10 cellular contexts compared by ENCODE assay signal in genomic region chr9:128628471-128629048, GRCh38. TPM values are rescaled to one million over a fixed set of nuclear protein-coding genes. Genes with fewer than 3 reads are reported as not detected.
DNase-seq lines count a peak whose midpoint lies in the region; ATAC-seq and TF ChIP-seq lines count a peak whose summit lies in the region.
"Had no signal": no experiment of that assay in that cellular context is flagged by ENCODE, and none has a peak within 500 bp of the region (broad histone marks: within the 10 kb centered on the region; RNA-seq: fewer than 3 reads in every experiment).

No MANE protein-coding gene starts in this region.

- H3K9ac ChIP-seq in Karpas-422 (ENCODE audit: low read length), result no peak overlapping the region

- TF ChIP-seq POLR2A in breast epithelium (IDR thresholded peaks at IDR 0.05), result no peak

- no peaks in the 10 kb centered on the region for H3K27me3 Mint-ChIP-seq in stimulated activated naive B cell treated with anti-CD40 and anti-IgM and Interleukin-4, amounts not matched to agents 10 μg/mL and 1 μg/mL and 100 μg/mL, for 72 hours

- H3K4me2 ChIP-seq in Karpas-422 (ENCODE audit: low read depth, low read length, poor library complexity, severe bottlenecking), result no peak overlapping the region

- H4K20me1 ChIP-seq in Karpas-422 (ENCODE audit: insufficient read depth, low read depth, low read length), result no peaks in the 10 kb centered on the region

- H3K27ac Mint-ChIP-seq in stimulated activated naive B cell treated with anti-CD40 and anti-IgM and Interleukin-4, amounts not matched to agents 10 μg/mL and 1 μg/mL and 100 μg/mL, for 72 hours, result peak overlapping the region; percentile 16

- no peaks in the 10 kb centered on the region for H3K9me2 ChIP-seq in Karpas-422 (replicated peaks; ENCODE audit: insufficient read depth, low read length)

- H3K4me3 Mint-ChIP-seq in stimulated activated naive B cell treated with anti-CD40 and anti-IgM and Interleukin-4, amounts not matched to agents 10 μg/mL and 1 μg/mL and 100 μg/mL, for 72 hours, result no peak overlapping the region
- H3K4me3 Mint-ChIP-seq: activated T-cell treated with anti-CD3 and anti-CD28 coated beads, Interleukin-2, amount 50 U/mL, for 4 hours had no signal

- peak overlapping the region; percentile 37 to 61 for H3K27ac ChIP-seq in breast epithelium
- no peak overlapping the region for H3K27ac ChIP-seq in Karpas-422 (ENCODE audit: low read length)

- peak; percentile 67 for DNase-seq in H7
- peak in 1 of 2 donors; percentile 33 for DNase-seq in breast epithelium (ENCODE audit: low spot score in 2 of 2)
- peak; percentile 70 for DNase-seq in islet precursor cell
- DNase-seq in stimulated activated naive B cell treated with anti-CD40 and anti-IgM and Interleukin-4, amounts not matched to agents 10 μg/mL and 1 μg/mL and 100 μg/mL, for 72 hours, result no peak
- DNase-seq in Karpas-422, result no peak
- no peak for DNase-seq in retina
- DNase-seq: activated T-cell treated with anti-CD3 and anti-CD28 coated beads, Interleukin-2, amount 50 U/mL, for 4 hours; NCI-H146 had no signal

- H3K4me3 ChIP-seq in H7 (ENCODE audit: insufficient read depth, low read depth, low read length) (no peak overlapping the region), breast epithelium (no peak overlapping the region), Karpas-422 (ENCODE audit: low read length) (no peak overlapping the region)

- H3K4me1 ChIP-seq in breast epithelium (no peaks in the 10 kb centered on the region), Karpas-422 (ENCODE audit: low read length) (no peaks in the 10 kb centered on the region)

- H2AFZ ChIP-seq in Karpas-422 (ENCODE audit: low read length), result no peak overlapping the region

- no peaks in the 10 kb centered on the region for H3K79me2 ChIP-seq in Karpas-422 (ENCODE audit: low read length)

- H3K4me1 Mint-ChIP-seq in stimulated activated naive B cell treated with anti-CD40 and anti-IgM and Interleukin-4, amounts not matched to agents 10 μg/mL and 1 μg/mL and 100 μg/mL, for 72 hours, result no peaks in the 10 kb centered on the region

- no peaks in the 10 kb centered on the region for H3K9me3 Mint-ChIP-seq in stimulated activated naive B cell treated with anti-CD40 and anti-IgM and Interleukin-4, amounts not matched to agents 10 μg/mL and 1 μg/mL and 100 μg/mL, for 72 hours
- H3K9me3 Mint-ChIP-seq: activated T-cell treated with anti-CD3 and anti-CD28 coated beads, Interleukin-2, amount 50 U/mL, for 4 hours had no signal

- intact Hi-C loops in breast epithelium (cut with DNase I; ENCODE audit: low total_unique reads), result no loop called here

- no peaks in the 10 kb centered on the region for H3K9me3 ChIP-seq in breast epithelium
- no peaks in the 10 kb centered on the region for H3K9me3 ChIP-seq in Karpas-422 (ENCODE audit: low read length)

- peaks cover 52% of the 10 kb centered on the region for H3K36me3 ChIP-seq in H7 (replicated peaks; ENCODE audit: control insufficient read depth, insufficient read depth, low read length)
- no peaks in the 10 kb centered on the region for H3K36me3 ChIP-seq in breast epithelium
- H3K36me3 ChIP-seq in Karpas-422 (ENCODE audit: insufficient read depth, low read length), result 0 out of 2 replicates have a peak, but pooled peaks cover 6% of the 10 kb centered on the region

- H3K36me3 Mint-ChIP-seq in stimulated activated naive B cell treated with anti-CD40 and anti-IgM and Interleukin-4, amounts not matched to agents 10 μg/mL and 1 μg/mL and 100 μg/mL, for 72 hours, result peaks cover 48 to 68% of the 10 kb centered on the region in 2 donors

- H3K27me3 ChIP-seq in H7 (ENCODE audit: control insufficient read depth, insufficient read depth, low read length) (no peaks in the 10 kb centered on the region), breast epithelium (no peaks in the 10 kb centered on the region), Karpas-422 (ENCODE audit: low read length) (no peaks in the 10 kb centered on the region)

- peak in 1 of 2 donors; percentile 36 for ATAC-seq in stimulated activated naive B cell treated with anti-CD40 and anti-IgM and Interleukin-4, amounts not matched to agents 10 μg/mL and 1 μg/mL and 100 μg/mL, for 72 hours (replicated peaks)
- ATAC-seq in GM18517 (IDR thresholded peaks at IDR 0.05; ENCODE audit: unreplicated experiment) (no peak), HG03095 (IDR thresholded peaks at IDR 0.05; ENCODE audit: unreplicated experiment) (no peak)
- ATAC-seq: activated T-cell treated with anti-CD3 and anti-CD28 coated beads, Interleukin-2, amount 50 U/mL, for 4 hours had no signal

- no peak for TF ChIP-seq CTCF in breast epithelium (IDR thresholded peaks at IDR 0.05)

RNA-seq across cellular contexts. Expression of gene DYNC2I2, which starts 28.1 kb away (rescaled TPM):
- 82.3 and 113 TPM in 2 replicates for total RNA-seq in H7 (2014; rRNA removed; shearing (Covaris generic))
- total RNA-seq in breast epithelium, result 10 to 100 TPM; 23.7 to 67.0 (median 54.1) TPM
- total RNA-seq in Karpas-422 (2014; rRNA removed; shearing (Covaris generic); ENCODE audit: low replicate concordance), result 38.9 and 73.2 TPM in 2 replicates

Comparison
In these comparisons a context has a peak if more than half of its experiments do, and no peak if none do; other contexts are left out.
1. DNase-seq: peak in H7 (single experiment) and islet precursor cell (single experiment); none in stimulated activated naive B cell treated with anti-CD40 and anti-IgM and Interleukin-4, amounts not matched to agents 10 μg/mL and 1 μg/mL and 100 μg/mL, for 72 hours (single experiment), Karpas-422 (single experiment) and retina (single experiment).